ENCODE assay signal across 8 cellular contexts in genomic region chr17:55420776-55421178, GRCh38. TPM values are rescaled to one million over a fixed set of nuclear protein-coding genes. Genes with fewer than 3 reads are reported as not detected.
A peak's percentile ranks its signal among the peaks of the same experiment; 100 is the strongest.
DNase-seq lines count a peak whose midpoint lies in the region; ATAC-seq and TF ChIP-seq lines count a peak whose summit lies in the region.

No MANE protein-coding gene starts in this region.

- H3K79me1 ChIP-seq in H9 (ENCODE audit: insufficient read depth, low read depth, low read length, poor library complexity, severe bottlenecking): peaks cover 12% of the 10 kb centered on the region

- no peak for TF ChIP-seq CTCF in H9 (conservative IDR thresholded peaks at IDR 0.05)
- no peak for TF ChIP-seq CTCF in astrocyte of the spinal cord (IDR thresholded peaks at IDR 0.05; ENCODE audit: low read depth, low read length)

- no CpG with 5 or more reads among the region's 21 CpGs for WGBS in H9 (ENCODE audit: extremely low coverage, insufficient read length, low lambda C conversion rate)

- H3K36me3 Mint-ChIP-seq in H9 (ENCODE audit: insufficient read depth in 1 of 3, low read depth in 3 of 3): peaks cover 12 to 31% (median 31%) of the 10 kb centered on the region in 3 experiments

- H3K18ac ChIP-seq in H9 (ENCODE audit: insufficient read length, low read depth, low read length): peak overlapping the region; percentile 72

- peak overlapping the region; percentile 79 for H3K9ac ChIP-seq in H9 (ENCODE audit: extremely low read depth, insufficient read length, low read length)

- H3K27ac Mint-ChIP-seq in H9: peak overlapping the region in 1 of 3 experiments; percentile 89; a peak in 3 of 7 replicates

- H4K20me1 ChIP-seq in H9 (ENCODE audit: control insufficient read depth, insufficient read depth, insufficient read length): no peaks in the 10 kb centered on the region

- peaks cover 3% of the 10 kb centered on the region for H3K23me2 ChIP-seq in H9 (ENCODE audit: insufficient read length, low read depth, low read length, poor library complexity, severe bottlenecking)

- no peak overlapping the region for H2AFZ ChIP-seq in H9 (ENCODE audit: low read length)

- no peak overlapping the region for H2BK5ac ChIP-seq in H9 (ENCODE audit: insufficient read length, low read length)

- no peak overlapping the region for H2BK20ac ChIP-seq in H9 (ENCODE audit: low read depth, low read length, poor library complexity, severe bottlenecking)

- H3K27ac ChIP-seq in H9 (ENCODE audit: insufficient read length, low read depth, low read length): no peak overlapping the region

- ATAC-seq in GM18867 (IDR thresholded peaks at IDR 0.05; ENCODE audit: unreplicated experiment) (no peak), GM19397 (IDR thresholded peaks at IDR 0.05; ENCODE audit: unreplicated experiment) (no peak)

- peaks cover 13% of the 10 kb centered on the region for H3K27me3 Mint-ChIP-seq in H9 (ENCODE audit: low read depth)

- H4K5ac ChIP-seq in H9 (ENCODE audit: insufficient read length, low read depth, low read length): no peak overlapping the region

- H3K4me1 Mint-ChIP-seq in H9: peaks cover 27 to 30% of the 10 kb centered on the region in 2 experiments

- no peak overlapping the region for H3K23ac ChIP-seq in H9 (ENCODE audit: insufficient read length, low read depth, low read length)

- H2BK120ac ChIP-seq in H9 (ENCODE audit: low read depth, low read length, poor library complexity, severe bottlenecking): no peak overlapping the region

- in situ Hi-C loops in astrocyte of the spinal cord (cut with HindIII; ENCODE audit: low sequenced_read_pairs): no loop called here

- peak overlapping the region; percentile 74 for H3K14ac ChIP-seq in H9 (ENCODE audit: insufficient read depth, low read length)

- H4K8ac ChIP-seq in H9 (replicated peaks; ENCODE audit: insufficient read length, low read depth, low read length): no peak overlapping the region

- peaks cover 0 to 4% of the 10 kb centered on the region in 2 experiments; a peak in 1 of 5 replicates for H3K9me3 Mint-ChIP-seq in H9

- H3K9me3 ChIP-seq in H9 (ENCODE audit: control insufficient read depth, low read depth, low read length): no peaks in the 10 kb centered on the region

- no peaks in the 10 kb centered on the region; the same call in 1 of the 2 replicates for H3K4me1 ChIP-seq in H9 (ENCODE audit: insufficient read depth, low read length)

- H2AK5ac ChIP-seq in H9 (ENCODE audit: insufficient read length, low read length): no peak overlapping the region

- DNase-seq in AG08396 (ENCODE audit: low spot score) (peak; percentile 52), H9 (no peak), T-helper 2 cell (peak; percentile 15 to 60 (median 29)), astrocyte of the spinal cord (ENCODE audit: low read depth, low spot score) (no peak), skeletal muscle cell (ENCODE audit: low read depth) (no peak)

- peak overlapping the region; percentile 89 to 93 for H3K4me3 Mint-ChIP-seq in H9

- no peak overlapping the region for H3T11ph ChIP-seq in H9 (ENCODE audit: low read length)

- peaks cover 16% of the 10 kb centered on the region; the same call in 1 of the 2 replicates for H3K79me2 ChIP-seq in H9 (ENCODE audit: insufficient read depth, low read length)

- H3K56ac ChIP-seq in H9 (ENCODE audit: insufficient read length, low read depth, low read length): no peak overlapping the region

- H3K4me2 ChIP-seq in H9 (ENCODE audit: insufficient read depth, insufficient read length, low read length): peak overlapping the region; percentile 61

- H2BK15ac ChIP-seq in H9 (ENCODE audit: low read depth, low read length): no peak overlapping the region

- H2BK12ac ChIP-seq in H9 (ENCODE audit: insufficient read length, low read depth, low read length): no peak overlapping the region

- no peak overlapping the region for H4K91ac ChIP-seq in H9 (ENCODE audit: insufficient read length, low read depth, low read length)

- H3K4me3 ChIP-seq in astrocyte of the spinal cord (ENCODE audit: low read depth, low read length) (peak overlapping the region; percentile 85), iPS-11a (ENCODE audit: low read depth, low read length) (peak overlapping the region; percentile 92), skeletal muscle cell (ENCODE audit: low read depth, low read length) (peak overlapping the region; percentile 97)

- no peaks in the 10 kb centered on the region for H3K27me3 ChIP-seq in H9 (ENCODE audit: insufficient read depth, low read length)

- H3K4ac ChIP-seq in H9 (ENCODE audit: low read depth, low read length): no peak overlapping the region; the same call in 1 of the 2 replicates

RNA-seq across cellular contexts. Expression of gene MMD, which starts 0.9 kb away (rescaled TPM):
- 24.0 and 24.2 TPM in 2 replicates for total RNA-seq in H9 (2021)

Comparison
In these comparisons a context has a peak if more than half of its experiments do, and no peak if none do; other contexts are left out.
1. DNase-seq: peak in AG08396 (single experiment) and T-helper 2 cell (5 of 5); none in H9 (single experiment), astrocyte of the spinal cord (single experiment) and skeletal muscle cell (single experiment).
2. Peak in every context shown above with its lines, with median percentiles within 50 percentile points of each other: H3K4me3 ChIP-seq.